ENCODE assay signal across 12 cellular contexts in the genomic region with DNA sequence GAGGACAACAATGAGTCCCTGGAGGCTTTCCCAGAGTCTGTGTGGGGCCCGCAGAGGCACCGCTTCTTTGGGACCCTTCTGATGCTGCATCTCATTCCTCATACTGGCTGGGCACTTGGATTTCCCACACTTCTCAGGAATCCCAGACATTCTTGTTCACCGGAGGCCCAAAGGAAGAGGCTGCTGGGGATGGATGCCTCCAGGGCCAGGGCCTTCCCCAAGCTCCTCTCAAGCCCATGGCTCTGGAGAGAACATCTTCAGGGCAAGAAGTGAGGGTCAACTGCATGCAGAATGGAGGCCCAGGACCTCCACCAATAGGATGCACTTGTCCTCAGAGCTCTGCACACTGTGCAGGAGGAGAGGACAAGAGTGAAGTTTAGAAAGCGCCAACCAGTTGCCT. TPM values are rescaled to one million over a fixed set of nuclear protein-coding genes. Genes with fewer than 3 reads are reported as not detected.
DNase-seq lines count a peak whose midpoint lies in the region; ATAC-seq, FAIRE-seq and TF ChIP-seq lines count a peak whose summit lies in the region.
"Had no signal": no experiment of that assay in that cellular context is flagged by ENCODE, and none has a peak within 500 bp of the region (broad histone marks: within the 10 kb centered on the region; RNA-seq: fewer than 3 reads in every experiment).

No MANE protein-coding gene starts in this region.

- no peak overlapping the region for H2AK5ac ChIP-seq in trophoblast cell (ENCODE audit: low read length)

- no peak overlapping the region for H4K91ac ChIP-seq in trophoblast cell (ENCODE audit: low read depth, low read length)

- H3K23ac ChIP-seq in trophoblast cell (ENCODE audit: low read length): no peak overlapping the region

- H3K18ac ChIP-seq in trophoblast cell (ENCODE audit: low read length): no peak overlapping the region

- no peak overlapping the region for H2BK120ac ChIP-seq in trophoblast cell (ENCODE audit: insufficient read depth, low read length, poor library complexity)

- no peak overlapping the region for H3K9ac ChIP-seq in trophoblast cell (ENCODE audit: low read length)

- H3K79me1 ChIP-seq in trophoblast cell (ENCODE audit: low read length): peaks cover 15% of the 10 kb centered on the region

- no peak overlapping the region for H3K4me2 ChIP-seq in trophoblast cell (ENCODE audit: low read length)

- H3K27ac ChIP-seq in gastroesophageal sphincter: peak overlapping the region; percentile 48 to 80 (median 76)
- peak overlapping the region; percentile 13 for H3K27ac ChIP-seq in trophoblast cell (ENCODE audit: low read depth, low read length)
- H3K27ac ChIP-seq in upper lobe of right lung: peak overlapping the region; percentile 11

- H3K27me3 ChIP-seq in gastroesophageal sphincter: no peaks in the 10 kb centered on the region
- no peaks in the 10 kb centered on the region for H3K27me3 ChIP-seq in trophoblast cell (ENCODE audit: insufficient read depth, low read length)
- H3K27me3 ChIP-seq in upper lobe of right lung: no peaks in the 10 kb centered on the region

- no peak for FAIRE-seq in H54 (lab: Jason Lieb, UNC)

- no peaks in the 10 kb centered on the region for H3K9me3 ChIP-seq in gastroesophageal sphincter
- H3K9me3 ChIP-seq in trophoblast cell (ENCODE audit: insufficient read depth, low read depth, low read length): no peaks in the 10 kb centered on the region
- H3K9me3 ChIP-seq in upper lobe of right lung: no peaks in the 10 kb centered on the region

- H3K4me1 ChIP-seq in gastroesophageal sphincter (peaks cover 23 to 90% (median 65%) of the 10 kb centered on the region in 3 donors), trophoblast cell (ENCODE audit: control insufficient read depth in 1 of 2, insufficient read depth in 2 of 2, low read length in 2 of 2) (peaks cover 28 to 34% of the 10 kb centered on the region in 2 experiments), upper lobe of right lung (peaks cover 65% of the 10 kb centered on the region)

- no peak overlapping the region for H2AFZ ChIP-seq in trophoblast cell (ENCODE audit: insufficient read depth, low read length, poor library complexity)

- no peak overlapping the region for H2BK12ac ChIP-seq in trophoblast cell (ENCODE audit: low read length)

- H3K36me3 ChIP-seq in gastroesophageal sphincter (no peaks in the 10 kb centered on the region), trophoblast cell (ENCODE audit: control insufficient read depth in 1 of 2, insufficient read depth in 2 of 2, low read length in 2 of 2) (peaks cover 4 to 15% of the 10 kb centered on the region in 2 experiments), upper lobe of right lung (no peaks in the 10 kb centered on the region)

- peak; percentile 46 for DNase-seq in cardiac septum (ENCODE audit: low spot score)
- DNase-seq in left cardiac atrium: no peak
- no peak for DNase-seq in trophoblast cell
- DNase-seq in upper lobe of right lung: peak; percentile 22
- no peak for DNase-seq in NCI-H187 treated with DMSO at 0.1 percent for 48 hours (lab: John Stamatoyannopoulos, UW)
- DNase-seq in DMS53 treated with DMSO at 0.1 percent for 48 hours (lab: John Stamatoyannopoulos, UW; ENCODE audit: unreplicated experiment): no peak
- no peak for DNase-seq in H54 (ENCODE audit: insufficient read length, low spot score)
- DNase-seq: COR-L47; naive B cell; NK-92 treated with Interleukin-12 subunit alpha and Interleukin-12 subunit beta, amount 100 ng/mL, for 24 hours had no signal

- H2BK5ac ChIP-seq in trophoblast cell (ENCODE audit: low read depth, low read length, poor library complexity): peak overlapping the region; percentile 45

- WGBS in gastroesophageal sphincter (ENCODE audit: low coverage in 1 of 2), 2 donors: 28 to 64% methylated on average over 3 to 4 of the region's 4 CpGs
- no CpG with 5 or more reads among the region's 4 CpGs for WGBS in trophoblast cell (ENCODE audit: extremely low coverage, insufficient coverage, insufficient read length)

- peaks cover 5% of the 10 kb centered on the region for H3K79me2 ChIP-seq in trophoblast cell (ENCODE audit: control insufficient read depth, insufficient read depth, low read length, poor library complexity)

- no peak overlapping the region for H4K12ac ChIP-seq in trophoblast cell (ENCODE audit: low read depth, low read length)

- no peak overlapping the region for H3K4ac ChIP-seq in trophoblast cell (ENCODE audit: low read depth, low read length)

- H3K4me3 ChIP-seq in gastroesophageal sphincter: no peak overlapping the region
- no peak overlapping the region for H3K4me3 ChIP-seq in trophoblast cell (ENCODE audit: low read depth, low read length)
- H3K4me3 ChIP-seq in upper lobe of right lung: no peak overlapping the region

- TF ChIP-seq EP300 in gastroesophageal sphincter (IDR thresholded peaks at IDR 0.05): no peak

- no peak for TF ChIP-seq CTCF in gastroesophageal sphincter (IDR thresholded peaks at IDR 0.05)
- no peak for TF ChIP-seq CTCF in upper lobe of right lung (IDR thresholded peaks at IDR 0.05)

- intact Hi-C loops in cardiac septum (cut with DNase I): loop anchor here (2.0 kb wide), 3 partner anchors 19 to 71 kb away; no protein-coding TSS in a partner anchor
- intact Hi-C loops in left cardiac atrium (cut with DNase I): loop anchor here in 1 of 2 donors (10.0 kb wide), 1 partner anchor 51 kb away; no protein-coding TSS in a partner anchor
- intact Hi-C loops in upper lobe of right lung (cut with DNase I): no loop called here

- no peak overlapping the region for H4K8ac ChIP-seq in trophoblast cell (ENCODE audit: low read depth, low read length)

- no peak for TF ChIP-seq POLR2A in gastroesophageal sphincter (IDR thresholded peaks at IDR 0.05)
- no peak for TF ChIP-seq POLR2A in H54 (IDR thresholded peaks at IDR 0.05; ENCODE audit: low read depth, low read length)

- H3K14ac ChIP-seq in trophoblast cell (ENCODE audit: low read length): no peak overlapping the region

- ATAC-seq in left cardiac atrium (no peak), gastroesophageal sphincter (no peak), upper lobe of right lung (no peak)
- ATAC-seq: activated naive CD4-positive, alpha-beta T cell treated with anti-CD3 and anti-CD28 coated beads, Interleukin-2, amount 50 U/mL, for 72 hours had no signal

RNA-seq across cellular contexts. Expression of a gene that starts 34.6 kb away (rescaled TPM):
- total RNA-seq in cardiac septum: 980 TPM
- total RNA-seq in left cardiac atrium: 1,000 to 10,000 TPM; 1,563 to 1,610 TPM
- total RNA-seq in gastroesophageal sphincter: 100 to 1,000 TPM in 2 of 4 donors, 10 to 100 TPM in 2; 72.1 to 249 (median 127) TPM
- 41.2 and 42.2 TPM in 2 replicates for polyA plus RNA-seq in trophoblast cell (2013)
- 217 TPM for total RNA-seq in upper lobe of right lung
- total RNA-seq: activated naive CD4-positive, alpha-beta T cell treated with anti-CD3 and anti-CD28 coated beads, Interleukin-2, amount 50 U/mL, for 72 hours had no signal

Comparison
In these comparisons a context has a peak if more than half of its experiments do, and no peak if none do; other contexts are left out.
1. DNase-seq: peak in cardiac septum (single experiment) and upper lobe of right lung (single experiment); none in left cardiac atrium (single experiment), trophoblast cell (0 of 2), NCI-H187 treated with DMSO at 0.1 percent for 48 hours (single experiment), DMS53 treated with DMSO at 0.1 percent for 48 hours (single experiment) and H54 (single experiment).
2. H3K27ac ChIP-seq: peak in every context shown above with its lines; median percentile 76 in gastroesophageal sphincter; 13 in trophoblast cell; 11 in upper lobe of right lung.